8 cellular contexts compared by ENCODE assay signal in the genomic region with DNA sequence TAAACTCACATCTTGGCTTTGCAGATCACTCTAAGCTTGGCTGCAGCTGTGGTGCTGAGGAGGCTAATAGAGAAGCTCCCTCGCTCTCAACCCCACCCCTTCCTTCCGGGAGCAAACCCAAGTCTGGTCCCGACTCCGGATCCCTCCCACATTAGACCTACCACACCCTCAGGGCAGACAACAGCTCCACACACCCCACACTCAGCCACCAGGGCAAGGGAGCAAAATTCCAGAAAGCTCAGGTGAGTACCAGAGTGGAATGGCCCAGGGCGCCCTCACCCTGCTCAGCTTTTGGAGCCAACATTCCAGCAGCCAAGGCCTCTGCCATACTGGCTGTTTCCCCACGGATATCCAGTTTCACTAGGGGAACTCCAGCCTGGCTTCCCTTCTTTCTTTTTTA. TPM values are rescaled to one million over a fixed set of nuclear protein-coding genes. Genes with fewer than 3 reads are reported as not detected.
A peak's percentile ranks its signal among the peaks of the same experiment; 100 is the strongest.
DNase-seq lines count a peak whose midpoint lies in the region; ATAC-seq and TF ChIP-seq lines count a peak whose summit lies in the region.
"Not testable (repeated sequence)": the region's sequence is repeated elsewhere in the genome, so short reads cannot be mapped to it uniquely, and the experiment has no call there.

No MANE protein-coding gene starts in this region.

- not testable (repeated sequence) for H3K4me1 Mint-ChIP-seq in CD4-positive, alpha-beta T cell (ENCODE audit: low read depth); activated CD4-positive, alpha-beta memory T cell treated with anti-CD3 and anti-CD28 coated beads, Interleukin-2, amount 10 ng/mL, durations not matched to agents 7 days and 5 days; activated naive CD4-positive, alpha-beta T cell treated with anti-CD3 and anti-CD28 coated beads, Interleukin-2, amount 10 ng/mL, durations not matched to agents 7 days and 5 days; stimulated activated memory B cell treated with anti-CD40 and anti-IgM and Interleukin-4, amounts not matched to agents 10 μg/mL and 1 μg/mL and 100 μg/mL, for 72 hours

- not testable (repeated sequence) for H3K9me3 Mint-ChIP-seq in CD4-positive, alpha-beta T cell; activated CD4-positive, alpha-beta memory T cell treated with anti-CD3 and anti-CD28 coated beads, Interleukin-2, amount 10 ng/mL, durations not matched to agents 7 days and 5 days; activated naive CD4-positive, alpha-beta T cell treated with anti-CD3 and anti-CD28 coated beads, Interleukin-2, amount 10 ng/mL, durations not matched to agents 7 days and 5 days; stimulated activated memory B cell treated with anti-CD40 and anti-IgM and Interleukin-4, amounts not matched to agents 10 μg/mL and 1 μg/mL and 100 μg/mL, for 72 hours

- H3K79me2 ChIP-seq in fibroblast of lung (ENCODE audit: control insufficient read depth, insufficient read depth, low read length), result not testable (repeated sequence)

- not testable (repeated sequence) for H3K4me3 ChIP-seq in RWPE2 (ENCODE audit: severe bottlenecking); fibroblast of lung (replicated peaks in 1 of 4; ENCODE audit: control extremely low read depth in 1 of 4, insufficient read depth in 1 of 4, low read depth in 3 of 4, low read length in 4 of 4)
- H3K4me3 ChIP-seq in lower lobe of right lung, result peak overlapping the region; percentile 34

- TF ChIP-seq CTCF in CD4-positive, alpha-beta T cell (IDR thresholded peaks at IDR 0.05); RWPE2 (IDR thresholded peaks at IDR 0.05; ENCODE audit: poor library complexity, severe bottlenecking); fibroblast of lung (conservative IDR thresholded peaks at IDR 0.05 in 1 of 2, IDR thresholded peaks at IDR 0.05 in 1 of 2; ENCODE audit: low read depth in 1 of 2, low read length in 2 of 2); lower lobe of right lung (IDR thresholded peaks at IDR 0.05): not testable (repeated sequence)

- not testable (repeated sequence) for H4K20me1 ChIP-seq in fibroblast of lung (ENCODE audit: control insufficient read depth, extremely low read depth, insufficient read depth, low read length)

- not testable (repeated sequence) for H3K36me3 Mint-ChIP-seq in CD4-positive, alpha-beta T cell (ENCODE audit: low read depth); activated CD4-positive, alpha-beta memory T cell treated with anti-CD3 and anti-CD28 coated beads, Interleukin-2, amount 10 ng/mL, durations not matched to agents 7 days and 5 days (ENCODE audit: low read depth); activated naive CD4-positive, alpha-beta T cell treated with anti-CD3 and anti-CD28 coated beads, Interleukin-2, amount 10 ng/mL, durations not matched to agents 7 days and 5 days; stimulated activated memory B cell treated with anti-CD40 and anti-IgM and Interleukin-4, amounts not matched to agents 10 μg/mL and 1 μg/mL and 100 μg/mL, for 72 hours

- H3K27ac Mint-ChIP-seq in CD4-positive, alpha-beta T cell, result peak overlapping the region; percentile 79
- peak overlapping the region; percentile 31 for H3K27ac Mint-ChIP-seq in activated CD4-positive, alpha-beta memory T cell treated with anti-CD3 and anti-CD28 coated beads, Interleukin-2, amount 10 ng/mL, durations not matched to agents 7 days and 5 days
- not testable (repeated sequence) for H3K27ac Mint-ChIP-seq in activated naive CD4-positive, alpha-beta T cell treated with anti-CD3 and anti-CD28 coated beads, Interleukin-2, amount 10 ng/mL, durations not matched to agents 7 days and 5 days; stimulated activated memory B cell treated with anti-CD40 and anti-IgM and Interleukin-4, amounts not matched to agents 10 μg/mL and 1 μg/mL and 100 μg/mL, for 72 hours

- H3K27ac ChIP-seq in CD4-positive, alpha-beta T cell (ENCODE audit: low read depth, low read length); RWPE2 (ENCODE audit: poor library complexity, severe bottlenecking); fibroblast of lung (ENCODE audit: insufficient read depth, low read length); lower lobe of right lung: not testable (repeated sequence)

- intact Hi-C loops in CD4-positive, alpha-beta T cell (cut with DNase I, micrococcal nuclease); lower lobe of right lung (cut with DNase I); sciatic nerve (cut with DNase I): not testable (repeated sequence)

- H3K4me2 ChIP-seq in fibroblast of lung (ENCODE audit: extremely low read depth, insufficient read depth, low read length), result peak overlapping the region; percentile 23

- POLR2A ChIA-PET in CD4-positive, alpha-beta T cell (lab: Charles Lee); activated CD4-positive, alpha-beta memory T cell treated with anti-CD3 and anti-CD28 coated beads, Interleukin-2, amount 10 ng/mL, durations not matched to agents 7 days and 5 days (lab: Charles Lee): not testable (repeated sequence)

- not testable (repeated sequence) for H3K27me3 ChIP-seq in CD4-positive, alpha-beta T cell (ENCODE audit: control insufficient read depth, insufficient read depth, low read length); RWPE2 (ENCODE audit: insufficient read depth, poor library complexity, severe bottlenecking); fibroblast of lung (ENCODE audit: control insufficient read depth, insufficient read depth, low read length); lower lobe of right lung (ENCODE audit: low read depth)

- not testable (repeated sequence) for H2AFZ ChIP-seq in fibroblast of lung (ENCODE audit: low read length)

- H3K9me3 ChIP-seq in CD4-positive, alpha-beta T cell (ENCODE audit: control insufficient read depth, low read length); RWPE2 (ENCODE audit: severe bottlenecking); fibroblast of lung (ENCODE audit: control insufficient read depth, insufficient read depth, low read depth, low read length); lower lobe of right lung: not testable (repeated sequence)

- not testable (repeated sequence) for H3K9ac ChIP-seq in fibroblast of lung (ENCODE audit: insufficient read depth, low read length)

- H3K36me3 ChIP-seq in RWPE2 (ENCODE audit: low read depth); fibroblast of lung (ENCODE audit: control insufficient read depth, insufficient read depth, low read length); lower lobe of right lung: not testable (repeated sequence)

- not testable (repeated sequence) for H3K4me1 ChIP-seq in RWPE2 (ENCODE audit: insufficient read depth, poor library complexity, severe bottlenecking); fibroblast of lung (ENCODE audit: control insufficient read depth, extremely low read depth, insufficient read depth, low read length); lower lobe of right lung

- CTCF ChIA-PET in CD4-positive, alpha-beta T cell (lab: Charles Lee); activated CD4-positive, alpha-beta memory T cell treated with anti-CD3 and anti-CD28 coated beads, Interleukin-2, amount 10 ng/mL, durations not matched to agents 7 days and 5 days (lab: Charles Lee); activated naive CD4-positive, alpha-beta T cell treated with anti-CD3 and anti-CD28 coated beads, Interleukin-2, amount 10 ng/mL, durations not matched to agents 7 days and 5 days (lab: Charles Lee): not testable (repeated sequence)

- peak in 9 of 10 experiments; percentile 2 to 63 (median 48) for DNase-seq in CD4-positive, alpha-beta T cell
- DNase-seq in RWPE2 (ENCODE audit: low spot score) (peak; percentile 81), lower lobe of right lung (peak; percentile 81), sciatic nerve (ENCODE audit: low spot score) (peak; percentile 70)
- peak; percentile 48 for DNase-seq in activated CD4-positive, alpha-beta memory T cell treated with anti-CD3 and anti-CD28 coated beads, Interleukin-2, amount 10 ng/mL, durations not matched to agents 7 days and 5 days
- peak; percentile 47 for DNase-seq in activated naive CD4-positive, alpha-beta T cell treated with anti-CD3 and anti-CD28 coated beads, Interleukin-2, amount 10 ng/mL, durations not matched to agents 7 days and 5 days
- not testable (repeated sequence) for DNase-seq in fibroblast of lung (ENCODE audit: low read depth in 2 of 2)

- H3K4me3 Mint-ChIP-seq in CD4-positive, alpha-beta T cell, result peak overlapping the region; percentile 77
- H3K4me3 Mint-ChIP-seq in activated CD4-positive, alpha-beta memory T cell treated with anti-CD3 and anti-CD28 coated beads, Interleukin-2, amount 10 ng/mL, durations not matched to agents 7 days and 5 days, result not testable (repeated sequence)
- peak overlapping the region; percentile 10 for H3K4me3 Mint-ChIP-seq in activated naive CD4-positive, alpha-beta T cell treated with anti-CD3 and anti-CD28 coated beads, Interleukin-2, amount 10 ng/mL, durations not matched to agents 7 days and 5 days
- H3K4me3 Mint-ChIP-seq in stimulated activated memory B cell treated with anti-CD40 and anti-IgM and Interleukin-4, amounts not matched to agents 10 μg/mL and 1 μg/mL and 100 μg/mL, for 72 hours, result peak overlapping the region; percentile 18

- not testable (repeated sequence) for H3K27me3 Mint-ChIP-seq in CD4-positive, alpha-beta T cell; activated CD4-positive, alpha-beta memory T cell treated with anti-CD3 and anti-CD28 coated beads, Interleukin-2, amount 10 ng/mL, durations not matched to agents 7 days and 5 days; activated naive CD4-positive, alpha-beta T cell treated with anti-CD3 and anti-CD28 coated beads, Interleukin-2, amount 10 ng/mL, durations not matched to agents 7 days and 5 days; stimulated activated memory B cell treated with anti-CD40 and anti-IgM and Interleukin-4, amounts not matched to agents 10 μg/mL and 1 μg/mL and 100 μg/mL, for 72 hours

- peak; percentile 72 for ATAC-seq in CD4-positive, alpha-beta T cell (ENCODE audit: poor library complexity)
- ATAC-seq in RWPE2 (ENCODE audit: low read depth) (peak; percentile 85), lower lobe of right lung (peak; percentile 77 to 89), sciatic nerve (peak; percentile 93)
- peak; percentile 69 for ATAC-seq in stimulated activated memory B cell treated with anti-CD40 and anti-IgM and Interleukin-4, amounts not matched to agents 10 μg/mL and 1 μg/mL and 100 μg/mL, for 72 hours

RNA-seq across cellular contexts. Expression of gene SULT1A4, which starts 9.9 kb away (rescaled TPM):
- 1 to 10 TPM in 1 of 2 experiments, under 1 TPM in 1; 0.59 to 1.1 TPM for total RNA-seq in CD4-positive, alpha-beta T cell
- total RNA-seq in activated CD4-positive, alpha-beta memory T cell treated with anti-CD3 and anti-CD28 coated beads, Interleukin-2, amount 10 ng/mL, durations not matched to agents 7 days and 5 days, result 1 to 10 TPM; 1.9 to 2.4 TPM
- total RNA-seq in fibroblast of lung (1.5 and 2.1 TPM in 2 replicates), lower lobe of right lung (20.7 TPM), sciatic nerve (3.3 TPM)
- 0.22 and 0.63 TPM in 2 replicates for polyA plus RNA-seq in fibroblast of lung
- 2.6 and 5.3 TPM in 2 replicates for polyA plus RNA-seq in fibroblast of lung (2012)
- polyA minus RNA-seq in fibroblast of lung (ENCODE audit: low replicate concordance), result 0.37 and 1.1 TPM in 2 replicates

RNA-seq across cellular contexts. Expression of gene SLX1B, which starts 15.3 kb away (rescaled TPM):
- total RNA-seq in CD4-positive, alpha-beta T cell, result 10 to 100 TPM; 18.8 to 21.2 TPM
- total RNA-seq in activated CD4-positive, alpha-beta memory T cell treated with anti-CD3 and anti-CD28 coated beads, Interleukin-2, amount 10 ng/mL, durations not matched to agents 7 days and 5 days, result 10 to 100 TPM; 29.9 to 80.3 TPM
- total RNA-seq in fibroblast of lung, result 1.5 and 5.0 TPM in 2 replicates
- 7.7 and 7.8 TPM in 2 replicates for polyA plus RNA-seq in fibroblast of lung
- 16.6 and 22.2 TPM in 2 replicates for polyA plus RNA-seq in fibroblast of lung (2012)
- polyA minus RNA-seq in fibroblast of lung (ENCODE audit: low replicate concordance), result 5.2 and 6.6 TPM in 2 replicates
- 31.7 TPM for total RNA-seq in lower lobe of right lung
- total RNA-seq in sciatic nerve, result 12.3 TPM

RNA-seq across cellular contexts. Expression of gene BOLA2, which starts 15.5 kb away (rescaled TPM):
- 1 to 10 TPM; 6.2 to 8.9 TPM for total RNA-seq in CD4-positive, alpha-beta T cell
- 10 to 100 TPM in 1 of 2 experiments, 1 to 10 TPM in 1; 9.2 to 11.7 TPM for total RNA-seq in activated CD4-positive, alpha-beta memory T cell treated with anti-CD3 and anti-CD28 coated beads, Interleukin-2, amount 10 ng/mL, durations not matched to agents 7 days and 5 days
- total RNA-seq in fibroblast of lung (17.5 and 21.8 TPM in 2 replicates), lower lobe of right lung (4.4 TPM), sciatic nerve (9.5 TPM)
- 9.0 and 15.1 TPM in 2 replicates for polyA plus RNA-seq in fibroblast of lung
- 10.8 and 21.7 TPM in 2 replicates for polyA plus RNA-seq in fibroblast of lung (2012)
- polyA minus RNA-seq in fibroblast of lung (ENCODE audit: low replicate concordance), result 11.8 and 14.7 TPM in 2 replicates

RNA-seq across cellular contexts. Expression of gene NPIPB12, which starts 36.5 kb away (rescaled TPM):
- 10 to 100 TPM; 83.2 to 86.4 TPM for total RNA-seq in CD4-positive, alpha-beta T cell
- total RNA-seq in activated CD4-positive, alpha-beta memory T cell treated with anti-CD3 and anti-CD28 coated beads, Interleukin-2, amount 10 ng/mL, durations not matched to agents 7 days and 5 days, result 10 to 100 TPM; 40.8 to 48.3 TPM
- total RNA-seq in fibroblast of lung, result 10.2 and 11.0 TPM in 2 replicates
- 4.7 and 6.4 TPM in 2 replicates for polyA plus RNA-seq in fibroblast of lung
- polyA plus RNA-seq in fibroblast of lung (2012), result 5.8 and 8.8 TPM in 2 replicates
- 1.8 and 15.6 TPM in 2 replicates for polyA minus RNA-seq in fibroblast of lung (ENCODE audit: low replicate concordance)
- total RNA-seq in lower lobe of right lung, result 53.1 TPM
- total RNA-seq in sciatic nerve, result 47.5 TPM
